29 cellular contexts compared by ENCODE assay signal in genomic region chr2:113127646-113128385, GRCh38. TPM values are rescaled to one million over a fixed set of nuclear protein-coding genes. Genes with fewer than 3 reads are reported as not detected.
A peak's percentile ranks its signal among the peaks of the same experiment; 100 is the strongest.
DNase-seq lines count a peak whose midpoint lies in the region; ATAC-seq and TF ChIP-seq lines count a peak whose summit lies in the region.
"Had no signal": no experiment of that assay in that cellular context is flagged by ENCODE, and none has a peak within 500 bp of the region (broad histone marks: within the 10 kb centered on the region; RNA-seq: fewer than 3 reads in every experiment).

No MANE protein-coding gene starts in this region.

- H3K4ac ChIP-seq in mesenchymal stem cell (ENCODE audit: low read depth in 1 of 2, low read length in 2 of 2) = no peak overlapping the region

- H3K4me1 ChIP-seq in right atrium auricular region (peaks cover 0 to 10% of the 10 kb centered on the region in 2 donors), esophagus muscularis mucosa (peaks cover 0 to 2% (median 0%) of the 10 kb centered on the region in 4 donors), colonic mucosa (no peaks in the 10 kb centered on the region), mesenchymal stem cell (ENCODE audit: control insufficient read depth, insufficient read depth, low read depth, low read length) (no peaks in the 10 kb centered on the region)
- H3K4me1 ChIP-seq: prostate gland, SJCRH30 had no signal

- no peak for TF ChIP-seq POLR2A in esophagus muscularis mucosa (IDR thresholded peaks at IDR 0.05; ENCODE audit: low read depth)

- H2BK120ac ChIP-seq in mesenchymal stem cell (ENCODE audit: low read depth, low read length) = no peak overlapping the region

- no peak overlapping the region for H4K91ac ChIP-seq in mesenchymal stem cell (ENCODE audit: low read length)

- H3K23ac ChIP-seq in mesenchymal stem cell (ENCODE audit: low read length in 2 of 2) = no peak overlapping the region

- TF ChIP-seq EP300 in esophagus muscularis mucosa (IDR thresholded peaks at IDR 0.05) = no peak

- H3K27ac ChIP-seq in right atrium auricular region (no peak overlapping the region), esophagus muscularis mucosa (replicated peaks in 1 of 4) (no peak overlapping the region), colonic mucosa (no peak overlapping the region), mesenchymal stem cell (ENCODE audit: low read length, poor library complexity, severe bottlenecking) (no peak overlapping the region)
- H3K27ac ChIP-seq: A549, KMS-11, prostate gland, SJCRH30, WERI-Rb-1 had no signal

- H3K79me1 ChIP-seq in mesenchymal stem cell (replicated peaks; ENCODE audit: low read length, poor library complexity, severe bottlenecking) = no peaks in the 10 kb centered on the region

- H3K27me3 Mint-ChIP-seq in natural killer cell treated with Interleukin-12 subunit alpha and Interleukin-12 subunit beta and Interleukin-15 and Interleukin-18, amount 100 ng/mL, for 72 hours = peaks cover 0 to 2% of the 10 kb centered on the region in 2 donors
- H3K27me3 Mint-ChIP-seq: activated naive CD8-positive, alpha-beta T cell had no signal

- no peak overlapping the region for H2BK15ac ChIP-seq in mesenchymal stem cell (ENCODE audit: low read depth, poor library complexity, severe bottlenecking)

- H2BK12ac ChIP-seq in mesenchymal stem cell (ENCODE audit: low read length in 2 of 2) = no peak overlapping the region

- H3K4me2 ChIP-seq in mesenchymal stem cell (ENCODE audit: low read length, poor library complexity, severe bottlenecking) = no peak overlapping the region
- H3K4me2 ChIP-seq: A549, KMS-11 had no signal

- no peak overlapping the region for H2AFZ ChIP-seq in mesenchymal stem cell (ENCODE audit: low read depth, low read length)

- TF ChIP-seq CTCF in right atrium auricular region (IDR thresholded peaks at IDR 0.05) (no peak), esophagus muscularis mucosa (IDR thresholded peaks at IDR 0.05) (no peak), colonic mucosa (IDR thresholded peaks at IDR 0.05) (no peak)

- peak overlapping the region; percentile 35 to 87 for H3K27ac Mint-ChIP-seq in natural killer cell treated with Interleukin-12 subunit alpha and Interleukin-12 subunit beta and Interleukin-15 and Interleukin-18, amount 100 ng/mL, for 72 hours
- H3K27ac Mint-ChIP-seq: activated naive CD8-positive, alpha-beta T cell; CD8-positive, alpha-beta memory T cell; mesothelial cell of epicardium; stimulated activated naive B cell treated with anti-CD40 and anti-IgM and Interleukin-4, amounts not matched to agents 10 μg/mL and 1 μg/mL and 100 μg/mL, for 72 hours had no signal

- H3K4me3 ChIP-seq in right atrium auricular region (no peak overlapping the region), esophagus muscularis mucosa (no peak overlapping the region), colonic mucosa (no peak overlapping the region), mesenchymal stem cell (ENCODE audit: insufficient read depth in 1 of 2, low read depth in 1 of 2, low read length in 2 of 2) (no peak overlapping the region)
- H3K4me3 ChIP-seq: A549, MG63, prostate gland, SJCRH30 had no signal

- 92% methylated on average over 11 of the region's 13 CpGs for WGBS in esophagus muscularis mucosa
- WGBS in mesenchymal stem cell = 92% methylated on average over 12 of the region's 13 CpGs

- no peak overlapping the region for H2BK5ac ChIP-seq in mesenchymal stem cell (ENCODE audit: low read depth, low read length, poor library complexity, severe bottlenecking)

- H3K9ac ChIP-seq in colonic mucosa (ENCODE audit: low read depth in 2 of 2, low read length in 2 of 2) = no peak overlapping the region
- no peak overlapping the region for H3K9ac ChIP-seq in mesenchymal stem cell (ENCODE audit: low read length)
- H3K9ac ChIP-seq: KMS-11 had no signal

- peaks cover 41 to 53% of the 10 kb centered on the region in 2 donors for H3K4me1 Mint-ChIP-seq in natural killer cell treated with Interleukin-12 subunit alpha and Interleukin-12 subunit beta and Interleukin-15 and Interleukin-18, amount 100 ng/mL, for 72 hours (ENCODE audit: low read depth in 2 of 2)
- H3K4me1 Mint-ChIP-seq: mesothelial cell of epicardium had no signal

- H3K9me3 Mint-ChIP-seq in natural killer cell treated with Interleukin-12 subunit alpha and Interleukin-12 subunit beta and Interleukin-15 and Interleukin-18, amount 100 ng/mL, for 72 hours = no peaks in the 10 kb centered on the region
- H3K9me3 Mint-ChIP-seq: CD8-positive, alpha-beta memory T cell; mesothelial cell of epicardium; naive B cell; stimulated activated naive B cell treated with anti-CD40 and anti-IgM and Interleukin-4, amounts not matched to agents 10 μg/mL and 1 μg/mL and 100 μg/mL, for 72 hours had no signal

- no peak for ATAC-seq in Right ventricle myocardium inferior
- ATAC-seq in natural killer cell treated with Interleukin-12 subunit alpha and Interleukin-12 subunit beta and Interleukin-15 and Interleukin-18, amount 100 ng/mL, for 72 hours = no peak
- ATAC-seq: A549; stimulated activated naive B cell treated with anti-CD40 and anti-IgM and Interleukin-4, amounts not matched to agents 10 μg/mL and 1 μg/mL and 100 μg/mL, for 72 hours had no signal

- H3K36me3 ChIP-seq in right atrium auricular region (no peaks in the 10 kb centered on the region), esophagus muscularis mucosa (no peaks in the 10 kb centered on the region), colonic mucosa (no peaks in the 10 kb centered on the region), mesenchymal stem cell (ENCODE audit: control insufficient read depth in 1 of 2, insufficient read depth in 2 of 2, low read depth in 1 of 2, low read length in 2 of 2) (peaks cover 0 to 14% of the 10 kb centered on the region in 2 experiments)
- H3K36me3 ChIP-seq: MG63, prostate gland, SJCRH30, WERI-Rb-1 had no signal

- H3K27me3 ChIP-seq in right atrium auricular region = no peaks in the 10 kb centered on the region
- H3K27me3 ChIP-seq in esophagus muscularis mucosa = peaks cover 0 to 14% (median 0%) of the 10 kb centered on the region in 4 donors
- no peaks in the 10 kb centered on the region for H3K27me3 ChIP-seq in colonic mucosa
- peaks cover 0 to 52% of the 10 kb centered on the region in 2 experiments for H3K27me3 ChIP-seq in mesenchymal stem cell (ENCODE audit: control insufficient read depth in 1 of 2, insufficient read depth in 1 of 2, low read length in 2 of 2)
- H3K27me3 ChIP-seq: left lung, MG63 had no signal

- DNase-seq in right atrium auricular region (ENCODE audit: low spot score) = peak; percentile 52
- DNase-seq in Right ventricle myocardium inferior (ENCODE audit: missing footprints) = no peak
- DNase-seq in esophagus muscularis mucosa (ENCODE audit: extremely low spot score) = peak; percentile 86
- no peak for DNase-seq in natural killer cell treated with Interleukin-12 subunit alpha and Interleukin-12 subunit beta and Interleukin-15 and Interleukin-18, amount 100 ng/mL, for 72 hours (ENCODE audit: low spot score)
- no peak for DNase-seq in colonic mucosa
- DNase-seq in GM19238 (ENCODE audit: insufficient read length, low spot score) = no peak
- DNase-seq in kidney tubule cell (ENCODE audit: low spot score) = no peak
- DNase-seq in mesenchymal stem cell = no peak
- DNase-seq: activated CD4-positive, alpha-beta T cell treated with anti-CD3 and anti-CD28 coated beads for 4 hours; activated CD8-positive, alpha-beta memory T cell treated with anti-CD3 and anti-CD28 coated beads for 24 hours; activated effector memory CD4-positive, alpha-beta T cell treated with anti-CD3 and anti-CD28 coated beads, Interleukin-2, amount 50 U/mL, for 16 hours; activated T-cell treated with anti-CD3 and anti-CD28 coated beads, Interleukin-2, amount 50 U/mL, for 1 hour; CD8-positive, alpha-beta memory T cell; effector CD8-positive, alpha-beta T cell; MG63; naive B cell; NCI-H1436 treated with DMSO at 0.1 percent for 48 hours; NCI-H446; NCI-H774; SJCRH30; stimulated activated naive B cell treated with anti-CD40 and anti-IgM and Interleukin-4, amounts not matched to agents 10 μg/mL and 1 μg/mL and 100 μg/mL, for 72 hours; T-helper 9 cell; WERI-Rb-1 had no signal

- H3K4me3 Mint-ChIP-seq in natural killer cell treated with Interleukin-12 subunit alpha and Interleukin-12 subunit beta and Interleukin-15 and Interleukin-18, amount 100 ng/mL, for 72 hours = peak overlapping the region; percentile 28
- H3K4me3 Mint-ChIP-seq: activated naive CD8-positive, alpha-beta T cell; CD8-positive, alpha-beta memory T cell; mesothelial cell of epicardium; stimulated activated naive B cell treated with anti-CD40 and anti-IgM and Interleukin-4, amounts not matched to agents 10 μg/mL and 1 μg/mL and 100 μg/mL, for 72 hours had no signal

- intact Hi-C loops in Right ventricle myocardium inferior (cut with DNase I) (no loop called here), esophagus muscularis mucosa (cut with DNase I) (no loop called here), colonic mucosa (cut with DNase I) (no loop called here)

- H3K18ac ChIP-seq in mesenchymal stem cell (ENCODE audit: low read depth in 1 of 2, low read length in 2 of 2) = no peak overlapping the region

- no peak overlapping the region for H4K8ac ChIP-seq in mesenchymal stem cell (ENCODE audit: low read length)

- no peaks in the 10 kb centered on the region for H3K36me3 Mint-ChIP-seq in natural killer cell treated with Interleukin-12 subunit alpha and Interleukin-12 subunit beta and Interleukin-15 and Interleukin-18, amount 100 ng/mL, for 72 hours
- H3K36me3 Mint-ChIP-seq: activated naive CD8-positive, alpha-beta T cell; CD8-positive, alpha-beta memory T cell; mesothelial cell of epicardium; naive B cell; stimulated activated naive B cell treated with anti-CD40 and anti-IgM and Interleukin-4, amounts not matched to agents 10 μg/mL and 1 μg/mL and 100 μg/mL, for 72 hours had no signal

- H3K9me3 ChIP-seq in right atrium auricular region (no peaks in the 10 kb centered on the region), esophagus muscularis mucosa (no peaks in the 10 kb centered on the region), colonic mucosa (no peaks in the 10 kb centered on the region), mesenchymal stem cell (ENCODE audit: control insufficient read depth, low read length) (no peaks in the 10 kb centered on the region)
- H3K9me3 ChIP-seq: A549, left lung, MG63, prostate gland, SJCRH30 had no signal

- no peak overlapping the region for H3K14ac ChIP-seq in mesenchymal stem cell (ENCODE audit: low read length in 2 of 2)

- H2AK5ac ChIP-seq in mesenchymal stem cell (ENCODE audit: low read length, severe bottlenecking) = no peak overlapping the region

RNA-seq across cellular contexts. Expression of gene IL1RN, which starts 0.4 kb away (rescaled TPM):
- total RNA-seq in right atrium auricular region (1 to 10 TPM in 1 of 2 donors, under 1 TPM in 1; 0.41 to 1.3 TPM), Right ventricle myocardium inferior (0.89 TPM), esophagus muscularis mucosa (1 to 10 TPM in 1 of 4 donors, under 1 TPM in 2, not detected in 1; 0.40 to 4.1 (median 0.83) TPM), colonic mucosa (1 to 10 TPM; 1.5 to 6.0 TPM)
- total RNA-seq in natural killer cell treated with Interleukin-12 subunit alpha and Interleukin-12 subunit beta and Interleukin-15 and Interleukin-18, amount 100 ng/mL, for 72 hours = 1 to 10 TPM; 3.3 to 3.7 TPM
- polyA plus RNA-seq in mesenchymal stem cell (2013, experiment 1 of 2) = not detected
- polyA plus RNA-seq in mesenchymal stem cell (2013, experiment 2 of 2) = not detected
- total RNA-seq: mesothelial cell of epicardium, SJCRH30 had no signal
- polyA plus RNA-seq: CD8-positive, alpha-beta memory T cell had no signal

RNA-seq across cellular contexts. Expression of gene PSD4, which starts 46.0 kb away (rescaled TPM):
- total RNA-seq in right atrium auricular region = 1 to 10 TPM; 2.4 to 4.5 TPM
- total RNA-seq in Right ventricle myocardium inferior = 3.4 TPM
- total RNA-seq in esophagus muscularis mucosa = 1 to 10 TPM; 3.1 to 4.6 (median 3.6) TPM
- total RNA-seq in natural killer cell treated with Interleukin-12 subunit alpha and Interleukin-12 subunit beta and Interleukin-15 and Interleukin-18, amount 100 ng/mL, for 72 hours = 100 to 1,000 TPM; 299 to 305 TPM
- 10 to 100 TPM; 36.5 to 50.6 TPM for total RNA-seq in colonic mucosa
- 0.37 TPM for polyA plus RNA-seq in mesenchymal stem cell (2013, experiment 1 of 2)
- polyA plus RNA-seq in mesenchymal stem cell (2013, experiment 2 of 2) = 0.45 TPM

Comparison
In these comparisons a context has a peak if more than half of its experiments do, and no peak if none do; other contexts are left out.
1. DNase-seq: peak in right atrium auricular region (single experiment) and esophagus muscularis mucosa (single experiment); none in Right ventricle myocardium inferior (single experiment), natural killer cell treated with Interleukin-12 subunit alpha and Interleukin-12 subunit beta and Interleukin-15 and Interleukin-18, amount 100 ng/mL, for 72 hours (single experiment), colonic mucosa (single experiment), GM19238 (single experiment), kidney tubule cell (single experiment) and mesenchymal stem cell (single experiment).